Comparison of ENCODE assay signal across 1 cellular context in the genomic region with DNA sequence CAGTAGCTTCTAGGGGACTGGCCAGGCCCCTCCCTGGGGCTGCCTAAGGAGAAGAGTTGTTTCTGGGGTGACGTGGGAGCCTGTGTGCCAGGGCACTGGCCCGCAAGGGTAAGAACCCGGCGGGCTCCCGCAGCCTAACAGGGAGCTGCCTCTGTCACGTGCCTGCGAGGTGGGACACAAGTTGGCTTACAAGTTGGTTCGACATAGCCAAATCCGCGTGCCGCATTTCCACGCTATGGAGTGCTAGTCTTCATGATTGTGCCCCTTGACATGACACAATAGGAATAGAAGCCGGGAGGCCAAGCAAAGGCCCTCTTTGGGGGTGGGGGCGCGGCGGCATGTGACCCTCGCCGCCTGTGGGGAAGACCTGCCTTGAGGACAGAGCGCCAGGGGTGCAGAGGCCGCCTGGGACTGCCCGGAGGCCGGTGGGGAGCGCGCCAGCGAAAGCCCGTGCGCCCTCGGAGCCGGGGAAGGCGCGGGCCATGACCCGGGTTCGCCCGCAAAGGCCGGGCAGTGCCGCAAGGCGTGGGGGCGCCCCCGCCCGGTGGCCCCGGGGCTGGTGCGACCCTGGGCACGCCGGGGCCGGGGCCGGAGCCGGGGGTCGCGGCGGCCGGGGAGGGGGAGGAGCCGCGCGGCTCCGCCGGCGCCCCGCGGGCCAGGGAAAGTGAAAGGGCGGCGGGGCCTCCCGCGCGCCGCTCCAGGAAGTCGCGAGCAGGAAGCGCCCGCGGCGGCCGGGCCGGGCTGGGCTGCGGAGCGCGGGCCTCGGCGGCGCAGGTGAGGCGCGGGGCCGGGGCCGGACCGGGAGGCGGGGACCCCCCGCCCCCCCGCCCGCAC.
TF ChIP-seq lines count a peak whose summit lies in the region.

A gene (plus strand): TSS at position 702 of the 834 bp plus-strand sequence. CDS start 4,603 bp downstream, outside the sequence.

TF ChIP-seq in H1, 55 proteins besides CTCF, POLR2A, EP300 and RAD21 (continued from another document):
- TF ChIP-seq, protein P1, sequence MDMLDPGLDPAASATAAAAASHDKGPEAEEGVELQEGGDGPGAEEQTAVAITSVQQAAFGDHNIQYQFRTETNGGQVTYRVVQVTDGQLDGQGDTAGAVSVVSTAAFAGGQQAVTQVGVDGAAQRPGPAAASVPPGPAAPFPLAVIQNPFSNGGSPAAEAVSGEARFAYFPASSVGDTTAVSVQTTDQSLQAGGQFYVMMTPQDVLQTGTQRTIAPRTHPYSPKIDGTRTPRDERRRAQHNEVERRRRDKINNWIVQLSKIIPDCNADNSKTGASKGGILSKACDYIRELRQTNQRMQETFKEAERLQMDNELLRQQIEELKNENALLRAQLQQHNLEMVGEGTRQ (IDR thresholded peaks at IDR 0.05; ENCODE audit: low read length) = peak; percentile 45; the same call in 1 of the 2 replicates
- TF ChIP-seq, protein P2, sequence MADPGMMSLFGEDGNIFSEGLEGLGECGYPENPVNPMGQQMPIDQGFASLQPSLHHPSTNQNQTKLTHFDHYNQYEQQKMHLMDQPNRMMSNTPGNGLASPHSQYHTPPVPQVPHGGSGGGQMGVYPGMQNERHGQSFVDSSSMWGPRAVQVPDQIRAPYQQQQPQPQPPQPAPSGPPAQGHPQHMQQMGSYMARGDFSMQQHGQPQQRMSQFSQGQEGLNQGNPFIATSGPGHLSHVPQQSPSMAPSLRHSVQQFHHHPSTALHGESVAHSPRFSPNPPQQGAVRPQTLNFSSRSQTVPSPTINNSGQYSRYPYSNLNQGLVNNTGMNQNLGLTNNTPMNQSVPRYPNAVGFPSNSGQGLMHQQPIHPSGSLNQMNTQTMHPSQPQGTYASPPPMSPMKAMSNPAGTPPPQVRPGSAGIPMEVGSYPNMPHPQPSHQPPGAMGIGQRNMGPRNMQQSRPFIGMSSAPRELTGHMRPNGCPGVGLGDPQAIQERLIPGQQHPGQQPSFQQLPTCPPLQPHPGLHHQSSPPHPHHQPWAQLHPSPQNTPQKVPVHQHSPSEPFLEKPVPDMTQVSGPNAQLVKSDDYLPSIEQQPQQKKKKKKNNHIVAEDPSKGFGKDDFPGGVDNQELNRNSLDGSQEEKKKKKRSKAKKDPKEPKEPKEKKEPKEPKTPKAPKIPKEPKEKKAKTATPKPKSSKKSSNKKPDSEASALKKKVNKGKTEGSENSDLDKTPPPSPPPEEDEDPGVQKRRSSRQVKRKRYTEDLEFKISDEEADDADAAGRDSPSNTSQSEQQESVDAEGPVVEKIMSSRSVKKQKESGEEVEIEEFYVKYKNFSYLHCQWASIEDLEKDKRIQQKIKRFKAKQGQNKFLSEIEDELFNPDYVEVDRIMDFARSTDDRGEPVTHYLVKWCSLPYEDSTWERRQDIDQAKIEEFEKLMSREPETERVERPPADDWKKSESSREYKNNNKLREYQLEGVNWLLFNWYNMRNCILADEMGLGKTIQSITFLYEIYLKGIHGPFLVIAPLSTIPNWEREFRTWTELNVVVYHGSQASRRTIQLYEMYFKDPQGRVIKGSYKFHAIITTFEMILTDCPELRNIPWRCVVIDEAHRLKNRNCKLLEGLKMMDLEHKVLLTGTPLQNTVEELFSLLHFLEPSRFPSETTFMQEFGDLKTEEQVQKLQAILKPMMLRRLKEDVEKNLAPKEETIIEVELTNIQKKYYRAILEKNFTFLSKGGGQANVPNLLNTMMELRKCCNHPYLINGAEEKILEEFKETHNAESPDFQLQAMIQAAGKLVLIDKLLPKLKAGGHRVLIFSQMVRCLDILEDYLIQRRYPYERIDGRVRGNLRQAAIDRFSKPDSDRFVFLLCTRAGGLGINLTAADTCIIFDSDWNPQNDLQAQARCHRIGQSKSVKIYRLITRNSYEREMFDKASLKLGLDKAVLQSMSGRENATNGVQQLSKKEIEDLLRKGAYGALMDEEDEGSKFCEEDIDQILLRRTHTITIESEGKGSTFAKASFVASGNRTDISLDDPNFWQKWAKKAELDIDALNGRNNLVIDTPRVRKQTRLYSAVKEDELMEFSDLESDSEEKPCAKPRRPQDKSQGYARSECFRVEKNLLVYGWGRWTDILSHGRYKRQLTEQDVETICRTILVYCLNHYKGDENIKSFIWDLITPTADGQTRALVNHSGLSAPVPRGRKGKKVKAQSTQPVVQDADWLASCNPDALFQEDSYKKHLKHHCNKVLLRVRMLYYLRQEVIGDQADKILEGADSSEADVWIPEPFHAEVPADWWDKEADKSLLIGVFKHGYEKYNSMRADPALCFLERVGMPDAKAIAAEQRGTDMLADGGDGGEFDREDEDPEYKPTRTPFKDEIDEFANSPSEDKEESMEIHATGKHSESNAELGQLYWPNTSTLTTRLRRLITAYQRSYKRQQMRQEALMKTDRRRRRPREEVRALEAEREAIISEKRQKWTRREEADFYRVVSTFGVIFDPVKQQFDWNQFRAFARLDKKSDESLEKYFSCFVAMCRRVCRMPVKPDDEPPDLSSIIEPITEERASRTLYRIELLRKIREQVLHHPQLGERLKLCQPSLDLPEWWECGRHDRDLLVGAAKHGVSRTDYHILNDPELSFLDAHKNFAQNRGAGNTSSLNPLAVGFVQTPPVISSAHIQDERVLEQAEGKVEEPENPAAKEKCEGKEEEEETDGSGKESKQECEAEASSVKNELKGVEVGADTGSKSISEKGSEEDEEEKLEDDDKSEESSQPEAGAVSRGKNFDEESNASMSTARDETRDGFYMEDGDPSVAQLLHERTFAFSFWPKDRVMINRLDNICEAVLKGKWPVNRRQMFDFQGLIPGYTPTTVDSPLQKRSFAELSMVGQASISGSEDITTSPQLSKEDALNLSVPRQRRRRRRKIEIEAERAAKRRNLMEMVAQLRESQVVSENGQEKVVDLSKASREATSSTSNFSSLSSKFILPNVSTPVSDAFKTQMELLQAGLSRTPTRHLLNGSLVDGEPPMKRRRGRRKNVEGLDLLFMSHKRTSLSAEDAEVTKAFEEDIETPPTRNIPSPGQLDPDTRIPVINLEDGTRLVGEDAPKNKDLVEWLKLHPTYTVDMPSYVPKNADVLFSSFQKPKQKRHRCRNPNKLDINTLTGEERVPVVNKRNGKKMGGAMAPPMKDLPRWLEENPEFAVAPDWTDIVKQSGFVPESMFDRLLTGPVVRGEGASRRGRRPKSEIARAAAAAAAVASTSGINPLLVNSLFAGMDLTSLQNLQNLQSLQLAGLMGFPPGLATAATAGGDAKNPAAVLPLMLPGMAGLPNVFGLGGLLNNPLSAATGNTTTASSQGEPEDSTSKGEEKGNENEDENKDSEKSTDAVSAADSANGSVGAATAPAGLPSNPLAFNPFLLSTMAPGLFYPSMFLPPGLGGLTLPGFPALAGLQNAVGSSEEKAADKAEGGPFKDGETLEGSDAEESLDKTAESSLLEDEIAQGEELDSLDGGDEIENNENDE (IDR thresholded peaks at IDR 0.05; ENCODE audit: insufficient replicate concordance, low read length) = no peak
- TF ChIP-seq, protein P3, sequence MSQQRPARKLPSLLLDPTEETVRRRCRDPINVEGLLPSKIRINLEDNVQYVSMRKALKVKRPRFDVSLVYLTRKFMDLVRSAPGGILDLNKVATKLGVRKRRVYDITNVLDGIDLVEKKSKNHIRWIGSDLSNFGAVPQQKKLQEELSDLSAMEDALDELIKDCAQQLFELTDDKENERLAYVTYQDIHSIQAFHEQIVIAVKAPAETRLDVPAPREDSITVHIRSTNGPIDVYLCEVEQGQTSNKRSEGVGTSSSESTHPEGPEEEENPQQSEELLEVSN (IDR thresholded peaks at IDR 0.05) = peak; percentile 92
- TF ChIP-seq, protein P4, sequence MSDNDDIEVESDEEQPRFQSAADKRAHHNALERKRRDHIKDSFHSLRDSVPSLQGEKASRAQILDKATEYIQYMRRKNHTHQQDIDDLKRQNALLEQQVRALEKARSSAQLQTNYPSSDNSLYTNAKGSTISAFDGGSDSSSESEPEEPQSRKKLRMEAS (IDR thresholded peaks at IDR 0.05) = peak; percentile 96
- TF ChIP-seq NRF1 (IDR thresholded peaks at IDR 0.05; ENCODE audit: low read depth, low read length) (no peak), KDM4A (IDR thresholded peaks at IDR 0.05; ENCODE audit: low read depth, low read length, severe bottlenecking) (peak; percentile 47), CHD1 (IDR thresholded peaks at IDR 0.05; ENCODE audit: low read depth, low read length) (no peak), PHF8 (conservative IDR thresholded peaks at IDR 0.05; ENCODE audit: low read depth, low read length) (no peak), SIN3A (conservative IDR thresholded peaks at IDR 0.05 in 1 of 2, IDR thresholded peaks at IDR 0.05 in 1 of 2; ENCODE audit: low read depth in 1 of 2, low read length in 2 of 2) (no peak)
